In genomic region chr1:83060216-83060615, GRCh38 we compare ENCODE assay signal across 18 cellular contexts.
DNase-seq lines count a peak whose midpoint lies in the region; ATAC-seq and TF ChIP-seq lines count a peak whose summit lies in the region.
"Had no signal": no experiment of that assay in that cellular context is flagged by ENCODE, and none has a peak within 500 bp of the region (broad histone marks: within the 10 kb centered on the region; RNA-seq: fewer than 3 reads in every experiment).

No MANE protein-coding gene starts in this region.

- ATAC-seq in foreskin keratinocyte, result no peak
- no peak for ATAC-seq in GM18861 (IDR thresholded peaks at IDR 0.05; ENCODE audit: unreplicated experiment)
- ATAC-seq in activated CD4-positive, alpha-beta T cell treated with anti-CD3 and anti-CD28 coated beads for 36 hours, result no peak
- ATAC-seq: GM23338, SK-N-SH treated with all-trans-retinoic acid at 6 μM for 48 hours had no signal

- no peak overlapping the region for H2BK120ac ChIP-seq in trophoblast cell (ENCODE audit: insufficient read depth, low read length, poor library complexity)

- no peak overlapping the region for H4K8ac ChIP-seq in trophoblast cell (ENCODE audit: low read depth, low read length)

- no peak overlapping the region for H3K23ac ChIP-seq in trophoblast cell (ENCODE audit: low read length)

- no peak overlapping the region for H2AK5ac ChIP-seq in trophoblast cell (ENCODE audit: low read length)

- H3K79me1 ChIP-seq in trophoblast cell (ENCODE audit: low read length), result no peaks in the 10 kb centered on the region

- H3K27me3 Mint-ChIP-seq in activated CD4-positive, alpha-beta T cell treated with anti-CD3 and anti-CD28 coated beads for 36 hours, result no peaks in the 10 kb centered on the region
- H3K27me3 Mint-ChIP-seq: CD4-positive, CD25-positive, alpha-beta regulatory T cell had no signal

- H2AFZ ChIP-seq in trophoblast cell (ENCODE audit: insufficient read depth, low read length, poor library complexity), result no peak overlapping the region
- H2AFZ ChIP-seq: GM23338 had no signal

- H3K4me3 ChIP-seq in HEK293 (ENCODE audit: low read depth, low read length) (no peak overlapping the region), NT2/D1 (ENCODE audit: insufficient read length, low read depth) (no peak overlapping the region), trophoblast cell (ENCODE audit: low read depth, low read length) (no peak overlapping the region)
- H3K4me3 ChIP-seq: GM23338 had no signal

- no peak overlapping the region for H2BK5ac ChIP-seq in trophoblast cell (ENCODE audit: low read depth, low read length, poor library complexity)

- H4K12ac ChIP-seq in trophoblast cell (ENCODE audit: low read depth, low read length), result no peak overlapping the region

- H3K36me3 ChIP-seq in HEK293 (ENCODE audit: control insufficient read depth in 2 of 2, insufficient read depth in 1 of 2, low read length in 2 of 2) (no peaks in the 10 kb centered on the region), NT2/D1 (ENCODE audit: insufficient read depth, insufficient read length, low read length) (no peaks in the 10 kb centered on the region), trophoblast cell (ENCODE audit: control insufficient read depth in 1 of 2, insufficient read depth in 2 of 2, low read length in 2 of 2) (no peaks in the 10 kb centered on the region)

- no peak overlapping the region for H2BK12ac ChIP-seq in trophoblast cell (ENCODE audit: low read length)

- H3K4me1 Mint-ChIP-seq in activated CD4-positive, alpha-beta T cell treated with anti-CD3 and anti-CD28 coated beads for 36 hours, result peaks cover 3% of the 10 kb centered on the region

- POLR2A ChIA-PET in HEK293 (lab: Yijun Ruan, JAX), result no interaction called here
- POLR2A ChIA-PET in activated CD4-positive, alpha-beta T cell treated with anti-CD3 and anti-CD28 coated beads for 36 hours (lab: Charles Lee), result no interaction called here

- H4K91ac ChIP-seq in trophoblast cell (ENCODE audit: low read depth, low read length), result no peak overlapping the region

- TF ChIP-seq CTCF in HEK293 (tag by site-specific recombination; IDR thresholded peaks at IDR 0.05), result no peak
- no peak for TF ChIP-seq CTCF in foreskin keratinocyte (conservative IDR thresholded peaks at IDR 0.05)

- no peak overlapping the region for H3K27ac Mint-ChIP-seq in activated CD4-positive, alpha-beta T cell treated with anti-CD3 and anti-CD28 coated beads for 36 hours
- H3K27ac Mint-ChIP-seq: CD4-positive, CD25-positive, alpha-beta regulatory T cell; GM23338; HFFc6 had no signal

- H3K9ac ChIP-seq in NT2/D1 (ENCODE audit: insufficient read length, low read depth) (no peak overlapping the region), trophoblast cell (ENCODE audit: low read length) (no peak overlapping the region)

- no peaks in the 10 kb centered on the region for H3K27me3 ChIP-seq in NT2/D1 (ENCODE audit: insufficient read depth, insufficient read length)
- no peaks in the 10 kb centered on the region for H3K27me3 ChIP-seq in foreskin keratinocyte
- no peaks in the 10 kb centered on the region for H3K27me3 ChIP-seq in trophoblast cell (ENCODE audit: insufficient read depth, low read length)

- H3K4me3 Mint-ChIP-seq in activated CD4-positive, alpha-beta T cell treated with anti-CD3 and anti-CD28 coated beads for 36 hours, result no peak overlapping the region
- H3K4me3 Mint-ChIP-seq: CD4-positive, CD25-positive, alpha-beta regulatory T cell; GM23338; HFFc6 had no signal

- no peak overlapping the region for H3K14ac ChIP-seq in trophoblast cell (ENCODE audit: low read length)

- no peak overlapping the region for H3K4me2 ChIP-seq in trophoblast cell (ENCODE audit: low read length)
- H3K4me2 ChIP-seq: GM23338 had no signal

- no peak overlapping the region for H3K4ac ChIP-seq in trophoblast cell (ENCODE audit: low read depth, low read length)

- no peaks in the 10 kb centered on the region for H3K9me3 Mint-ChIP-seq in activated CD4-positive, alpha-beta T cell treated with anti-CD3 and anti-CD28 coated beads for 36 hours (ENCODE audit: low read depth)
- H3K9me3 Mint-ChIP-seq: GM23338 had no signal

- CTCF ChIA-PET in HEK293 (lab: Yijun Ruan, JAX), result interaction anchor here (0.9 kb wide), 1 partner anchor 14 kb away, joined by 3 read pairs; no protein-coding TSS in a partner anchor
- CTCF ChIA-PET in activated CD4-positive, alpha-beta T cell treated with anti-CD3 and anti-CD28 coated beads for 36 hours (lab: Charles Lee), result no interaction called here

- H3K4me1 ChIP-seq in HEK293 (ENCODE audit: control insufficient read depth, insufficient read depth, low read length) (no peaks in the 10 kb centered on the region), NT2/D1 (ENCODE audit: insufficient read depth, insufficient read length) (no peaks in the 10 kb centered on the region), foreskin keratinocyte (peaks cover 17% of the 10 kb centered on the region), trophoblast cell (ENCODE audit: control insufficient read depth in 1 of 2, insufficient read depth in 2 of 2, low read length in 2 of 2) (no peaks in the 10 kb centered on the region)

- H3K27ac ChIP-seq in HEK293 (ENCODE audit: extremely low read depth, low read depth, low read length) (no peak overlapping the region), foreskin keratinocyte (no peak overlapping the region), trophoblast cell (ENCODE audit: low read depth, low read length) (no peak overlapping the region)

- no peak overlapping the region for H3K18ac ChIP-seq in trophoblast cell (ENCODE audit: low read length)

- no CpG with 5 or more reads among the region's 4 CpGs for WGBS in trophoblast cell (ENCODE audit: extremely low coverage, insufficient coverage, insufficient read length)

- no peaks in the 10 kb centered on the region for H3K36me3 Mint-ChIP-seq in activated CD4-positive, alpha-beta T cell treated with anti-CD3 and anti-CD28 coated beads for 36 hours (ENCODE audit: low read depth)
- H3K36me3 Mint-ChIP-seq: CD4-positive, CD25-positive, alpha-beta regulatory T cell had no signal

- DNase-seq in NT2/D1 (ENCODE audit: low read depth, low spot score), result peak; percentile 6
- DNase-seq in foreskin keratinocyte, result peak; percentile 18 to 55
- peak; percentile 96 to 100 for DNase-seq in trophoblast cell
- no peak for DNase-seq in NCI-H1048 (lab: John Stamatoyannopoulos, UW)
- DNase-seq in activated CD4-positive, alpha-beta T cell treated with anti-CD3 and anti-CD28 coated beads for 36 hours, result no peak
- DNase-seq: ACHN; CD4-positive, CD25-positive, alpha-beta regulatory T cell; HFFc6; KBM-7; NCI-H1105; NCI-H1930; NCI-H524 treated with DMSO at 0.1 percent for 48 hours; NK-92 treated with Interleukin-12 subunit alpha and Interleukin-12 subunit beta, amount 100 ng/mL, for 24 hours; Right ventricle myocardium superior had no signal

- no peaks in the 10 kb centered on the region for H3K79me2 ChIP-seq in trophoblast cell (ENCODE audit: control insufficient read depth, insufficient read depth, low read length, poor library complexity)

- intact Hi-C loops in activated CD4-positive, alpha-beta T cell treated with anti-CD3 and anti-CD28 coated beads for 36 hours (cut with DNase I, micrococcal nuclease), result no loop called here

- H3K9me3 ChIP-seq in HEK293 (ENCODE audit: control insufficient read depth, insufficient read depth, low read depth, low read length), result no peaks in the 10 kb centered on the region
- H3K9me3 ChIP-seq in NT2/D1 (ENCODE audit: insufficient read depth, low read length), result no peaks in the 10 kb centered on the region
- H3K9me3 ChIP-seq in trophoblast cell (ENCODE audit: insufficient read depth, low read depth, low read length), result no peaks in the 10 kb centered on the region

TF ChIP-seq in HEK293, 187 proteins besides CTCF, POLR2A, EP300 and RAD21:
- TF ChIP-seq ZNF747 (tag by site-specific recombination; IDR thresholded peaks at IDR 0.05), result no peak
- TF ChIP-seq ZNF629 (tag by site-specific recombination; IDR thresholded peaks at IDR 0.05), result no peak
- peak; percentile 29; the same call in 1 of the 2 replicates for TF ChIP-seq SCRT2 (tag by site-specific recombination; IDR thresholded peaks at IDR 0.05)

Comparison
In these comparisons a context has a peak if more than half of its experiments do, and no peak if none do; other contexts are left out.
1. DNase-seq: peak in NT2/D1 (single experiment), foreskin keratinocyte (2 of 2) and trophoblast cell (2 of 2); none in NCI-H1048 (single experiment) and activated CD4-positive, alpha-beta T cell treated with anti-CD3 and anti-CD28 coated beads for 36 hours (single experiment).